Comparison of ENCODE assay signal across 18 cellular contexts in the genomic region with DNA sequence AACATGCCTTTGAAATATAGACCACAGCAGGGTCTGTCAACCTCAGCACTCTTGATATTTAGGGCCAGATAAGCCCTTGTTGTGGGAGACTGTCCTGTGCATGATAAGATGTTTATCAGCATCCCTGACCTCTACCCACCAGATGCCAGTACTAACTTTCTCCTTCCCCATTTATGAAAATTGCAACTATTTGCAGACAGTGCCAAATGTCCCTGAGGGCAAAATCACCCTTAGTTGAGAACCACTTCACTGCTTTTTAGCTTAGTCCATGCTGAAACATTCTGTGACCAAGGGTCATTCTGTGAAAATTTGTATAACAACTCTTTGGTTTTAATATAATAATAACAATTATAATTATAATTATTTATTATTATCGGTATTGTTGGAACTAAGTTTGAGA.
A peak's percentile ranks its signal among the peaks of the same experiment; 100 is the strongest.
DNase-seq lines count a peak whose midpoint lies in the region; ATAC-seq and TF ChIP-seq lines count a peak whose summit lies in the region.
"Had no signal": no experiment of that assay in that cellular context is flagged by ENCODE, and none has a peak within 500 bp of the region (broad histone marks: within the 10 kb centered on the region; RNA-seq: fewer than 3 reads in every experiment).

No MANE protein-coding gene starts in this region.

- TF ChIP-seq CTCF in ascending aorta (IDR thresholded peaks at IDR 0.05) (no peak), osteoblast (IDR thresholded peaks at IDR 0.05; ENCODE audit: extremely low read depth, low read depth, low read length) (no peak)

- H3K4me1 ChIP-seq in right cardiac atrium (ENCODE audit: control insufficient read depth, insufficient read depth, low read length) (peaks cover 13% of the 10 kb centered on the region), ascending aorta (peaks cover 3 to 54% of the 10 kb centered on the region in 2 donors), osteoblast (ENCODE audit: insufficient read depth, low read length) (peaks cover 17% of the 10 kb centered on the region), Karpas-422 (ENCODE audit: low read length) (no peaks in the 10 kb centered on the region)

- no peaks in the 10 kb centered on the region for H3K27me3 ChIP-seq in right cardiac atrium (ENCODE audit: control insufficient read depth, insufficient read depth)
- no peaks in the 10 kb centered on the region for H3K27me3 ChIP-seq in ascending aorta
- H3K27me3 ChIP-seq in osteoblast (ENCODE audit: insufficient read depth, low read length), result no peaks in the 10 kb centered on the region
- no peaks in the 10 kb centered on the region for H3K27me3 ChIP-seq in Karpas-422 (ENCODE audit: low read length)
- H3K27me3 ChIP-seq: MG63 had no signal

- H3K79me2 ChIP-seq in osteoblast (ENCODE audit: insufficient read depth, low read length), result no peaks in the 10 kb centered on the region
- H3K79me2 ChIP-seq in Karpas-422 (ENCODE audit: low read length), result no peaks in the 10 kb centered on the region

- no peak overlapping the region for H3K4me3 ChIP-seq in right cardiac atrium (ENCODE audit: low read length)
- no peak overlapping the region for H3K4me3 ChIP-seq in ascending aorta
- H3K4me3 ChIP-seq in osteoblast (ENCODE audit: insufficient read depth, low read length), result no peak overlapping the region
- no peak overlapping the region for H3K4me3 ChIP-seq in Karpas-422 (ENCODE audit: low read length)
- H3K4me3 ChIP-seq: BLaER1 treated with 17β-estradiol and CSF1 and Interleukin-3, amounts not matched to agents 10 nM and 100 nM; MG63 had no signal

- H3K9me3 ChIP-seq in right cardiac atrium (ENCODE audit: control insufficient read depth, low read length), result no peaks in the 10 kb centered on the region
- no peaks in the 10 kb centered on the region for H3K9me3 ChIP-seq in ascending aorta
- no peaks in the 10 kb centered on the region for H3K9me3 ChIP-seq in osteoblast (ENCODE audit: low read depth, low read length)
- H3K9me3 ChIP-seq in Karpas-422 (ENCODE audit: low read length), result peaks cover 5% of the 10 kb centered on the region
- H3K9me3 ChIP-seq: BLaER1 treated with 17β-estradiol and CSF1 and Interleukin-3, amounts not matched to agents 10 nM and 100 nM; MG63 had no signal

- H3K9me2 ChIP-seq in Karpas-422 (replicated peaks; ENCODE audit: insufficient read depth, low read length), result no peaks in the 10 kb centered on the region

- H3K4me2 ChIP-seq in osteoblast (ENCODE audit: insufficient read depth, low read length) (no peak overlapping the region), Karpas-422 (ENCODE audit: low read depth, low read length, poor library complexity, severe bottlenecking) (no peak overlapping the region)
- H3K4me2 ChIP-seq: BLaER1 treated with 17β-estradiol and CSF1 and Interleukin-3, amounts not matched to agents 10 nM and 100 nM; KMS-11 had no signal

- no peak overlapping the region for H2AFZ ChIP-seq in osteoblast (ENCODE audit: low read length)
- H2AFZ ChIP-seq in Karpas-422 (ENCODE audit: low read length), result no peak overlapping the region

- H4K20me1 ChIP-seq in osteoblast (ENCODE audit: insufficient read depth, low read length), result no peaks in the 10 kb centered on the region
- H4K20me1 ChIP-seq in Karpas-422 (ENCODE audit: insufficient read depth, low read depth, low read length), result no peaks in the 10 kb centered on the region
- H4K20me1 ChIP-seq: BLaER1 treated with 17β-estradiol and CSF1 and Interleukin-3, amounts not matched to agents 10 nM and 100 nM had no signal

- ATAC-seq in right cardiac atrium, result no peak
- no peak for ATAC-seq in Right ventricle myocardium superior (ENCODE audit: poor library complexity)
- ATAC-seq: HCT116, PC-3 had no signal

- intact Hi-C loops in right cardiac atrium (cut with DNase I) (loop anchor here in 1 of 4 donors (10.0 kb wide), 1 partner anchor 191 kb away; no protein-coding TSS in a partner anchor), Right ventricle myocardium superior (cut with DNase I) (loop anchor here (10.0 kb wide), 2 partner anchors 581 to 1971 kb away; no protein-coding TSS in a partner anchor), ascending aorta (cut with DNase I) (loop anchor here (1.0 to 10.0 kb wide), 7 partner anchors 169 to 1064 kb away; no protein-coding TSS in a partner anchor), posterior cingulate gyrus (cut with DNase I) (no loop called here)

- H3K9ac ChIP-seq in Karpas-422 (ENCODE audit: low read length), result no peak overlapping the region
- H3K9ac ChIP-seq: BLaER1 treated with 17β-estradiol and CSF1 and Interleukin-3, amounts not matched to agents 10 nM and 100 nM; KMS-11 had no signal

- 93% methylated on average over 1 of the region's 1 CpG for WGBS in right cardiac atrium

- no peaks in the 10 kb centered on the region for H3K36me3 ChIP-seq in ascending aorta
- H3K36me3 ChIP-seq in osteoblast (ENCODE audit: insufficient read depth, low read length), result no peaks in the 10 kb centered on the region
- no peaks in the 10 kb centered on the region for H3K36me3 ChIP-seq in Karpas-422 (ENCODE audit: insufficient read depth, low read length)
- H3K36me3 ChIP-seq: BLaER1 treated with 17β-estradiol and CSF1 and Interleukin-3, amounts not matched to agents 10 nM and 100 nM; MG63 had no signal

- H3K27ac ChIP-seq in right cardiac atrium (ENCODE audit: low read length), result peak overlapping the region; percentile 52
- H3K27ac ChIP-seq in ascending aorta, result peak overlapping the region; percentile 69 to 90
- peak overlapping the region; percentile 11 for H3K27ac ChIP-seq in osteoblast (ENCODE audit: low read depth, low read length)
- no peak overlapping the region for H3K27ac ChIP-seq in Karpas-422 (ENCODE audit: low read length)
- H3K27ac ChIP-seq: BLaER1 treated with 17β-estradiol and CSF1 and Interleukin-3, amounts not matched to agents 10 nM and 100 nM; KMS-11 had no signal

- no peak for DNase-seq in right cardiac atrium
- DNase-seq in Right ventricle myocardium superior, result no peak
- no peak for DNase-seq in ascending aorta (ENCODE audit: low spot score in 2 of 2)
- DNase-seq in osteoblast (ENCODE audit: insufficient read length, low spot score, missing footprints), result no peak
- DNase-seq in amygdala (lab: John Stamatoyannopoulos, UW), result no peak
- no peak for DNase-seq in posterior cingulate gyrus
- DNase-seq in NCI-H345 treated with DMSO at 0.1 percent for 48 hours (lab: John Stamatoyannopoulos, UW; ENCODE audit: unreplicated experiment), result no peak
- DNase-seq in Karpas-422, result no peak
- DNase-seq: 8988T, DMS 273 treated with DMSO at 0.1 percent for 48 hours, MG63, NCI-H1105, NCI-H1694 treated with DMSO at 0.1 percent for 48 hours, NCI-H446, PC-3 had no signal
